ENCODE assay signal across 8 cellular contexts in genomic region chr12:50220357-50221061, GRCh38. TPM values are rescaled to one million over a fixed set of nuclear protein-coding genes. Genes with fewer than 3 reads are reported as not detected.
DNase-seq lines count a peak whose midpoint lies in the region; ATAC-seq, FAIRE-seq and TF ChIP-seq lines count a peak whose summit lies in the region.

No MANE protein-coding gene starts in this region.

- H3K4me1 ChIP-seq in SJCRH30 (peaks cover 13% of the 10 kb centered on the region), endodermal cell (ENCODE audit: control insufficient read depth, insufficient read depth, low read length) (peaks cover 9% of the 10 kb centered on the region), neuronal stem cell (ENCODE audit: control insufficient read depth in 2 of 2, insufficient read depth in 1 of 2, low read depth in 1 of 2, low read length in 2 of 2) (peaks cover 0 to 2% of the 10 kb centered on the region in 2 donors), small intestine (ENCODE audit: control insufficient read depth in 2 of 2, insufficient read depth in 1 of 2, low read depth in 1 of 2, low read length in 1 of 2) (no peaks in the 10 kb centered on the region)

- H3K79me1 ChIP-seq in neuronal stem cell (ENCODE audit: low read depth, low read length), result no peaks in the 10 kb centered on the region

- DNase-seq in SJCRH30, result peak; percentile 39 to 62
- no peak for DNase-seq in endodermal cell
- DNase-seq in neuronal stem cell (ENCODE audit: low spot score), result no peak
- DNase-seq in small intestine, result no peak
- DNase-seq in HT-29 (ENCODE audit: low spot score), result no peak
- DNase-seq in LoVo (ENCODE audit: low spot score), result no peak

- FAIRE-seq in small intestine (lab: Jason Lieb, UNC), result no peak

- H3K4ac ChIP-seq in neuronal stem cell (ENCODE audit: low read length), result no peak overlapping the region

- no peak overlapping the region for H4K8ac ChIP-seq in neuronal stem cell (ENCODE audit: low read depth, low read length)

- no peak overlapping the region for H2BK120ac ChIP-seq in neuronal stem cell (ENCODE audit: low read depth, low read length)

- no peak overlapping the region for H4K91ac ChIP-seq in neuronal stem cell (ENCODE audit: low read depth, low read length, poor library complexity)

- H3K4me3 ChIP-seq in SJCRH30 (peak overlapping the region; percentile 59), endodermal cell (ENCODE audit: low read length) (peak overlapping the region; percentile 80), neuronal stem cell (ENCODE audit: low read length in 2 of 2) (peak overlapping the region; percentile 55 to 64), small intestine (ENCODE audit: low read depth in 1 of 2, low read length in 2 of 2) (no peak overlapping the region)

- peak overlapping the region; percentile 82 for H2AFZ ChIP-seq in neuronal stem cell (ENCODE audit: low read length)

- no peak overlapping the region for H2BK12ac ChIP-seq in neuronal stem cell (ENCODE audit: low read length)

- H3K14ac ChIP-seq in neuronal stem cell (ENCODE audit: low read length), result no peak overlapping the region

- no peak overlapping the region for H2AK5ac ChIP-seq in neuronal stem cell (ENCODE audit: low read depth, low read length)

- H3K27ac ChIP-seq in SJCRH30 (peak overlapping the region; percentile 50), endodermal cell (ENCODE audit: low read depth, low read length) (peak overlapping the region; percentile 69), neuronal stem cell (replicated peaks; ENCODE audit: low read length) (no peak overlapping the region), small intestine (ENCODE audit: low read depth in 1 of 2, low read length in 1 of 2) (peak overlapping the region in 1 of 2 donors; percentile 66)

- TF ChIP-seq CTCF in endodermal cell (conservative IDR thresholded peaks at IDR 0.05), result no peak

- WGBS in endodermal cell (ENCODE audit: insufficient coverage in 1 of 2, insufficient read length in 1 of 2), 2 experiments, result 2 to 20% methylated on average over 1 to 3 of the region's 4 CpGs
- no CpG with 5 or more reads among the region's 4 CpGs for whole genome bisulfite sequencing in neuronal stem cell (ENCODE audit: extremely low coverage in 2 of 2, insufficient read length in 2 of 2, insufficient replicate concordance in 1 of 2), 2 donors
- 27 to 58% (median 38%) methylated on average over 4 of the region's 4 CpGs for WGBS in small intestine, 3 donors

- H3K23ac ChIP-seq in neuronal stem cell (ENCODE audit: low read depth, low read length, poor library complexity), result no peak overlapping the region

- H3K9me3 Mint-ChIP-seq in endodermal cell, result no peaks in the 10 kb centered on the region

- H3K9me3 ChIP-seq in SJCRH30 (replicated peaks) (no peaks in the 10 kb centered on the region), endodermal cell (ENCODE audit: control insufficient read depth, low read length) (no peaks in the 10 kb centered on the region), neuronal stem cell (replicated peaks in 1 of 2; ENCODE audit: control insufficient read depth in 2 of 2, insufficient read depth in 1 of 2, low read depth in 1 of 2, low read length in 2 of 2) (no peaks in the 10 kb centered on the region), small intestine (ENCODE audit: control insufficient read depth, low read depth) (no peaks in the 10 kb centered on the region)

- H3K27me3 Mint-ChIP-seq in endodermal cell (ENCODE audit: insufficient read depth), result no peaks in the 10 kb centered on the region

- H3K9ac ChIP-seq in endodermal cell (ENCODE audit: extremely low read depth, low read length, poor library complexity, severe bottlenecking) (peak overlapping the region; percentile 61), neuronal stem cell (ENCODE audit: low read depth, low read length, poor library complexity) (no peak overlapping the region)

- H3K4me2 ChIP-seq in neuronal stem cell (ENCODE audit: insufficient read depth, low read length, poor library complexity, severe bottlenecking), result peak overlapping the region; percentile 54

- no peak overlapping the region for H2BK15ac ChIP-seq in neuronal stem cell (ENCODE audit: low read length)

- H3K27ac Mint-ChIP-seq in endodermal cell, result peak overlapping the region; percentile 55

- H3K36me3 Mint-ChIP-seq in endodermal cell (ENCODE audit: low read depth), result peaks cover 9% of the 10 kb centered on the region

- H3K27me3 ChIP-seq in SJCRH30, result no peaks in the 10 kb centered on the region
- no peaks in the 10 kb centered on the region for H3K27me3 ChIP-seq in endodermal cell (ENCODE audit: control insufficient read depth, insufficient read depth, low read length, poor library complexity, severe bottlenecking)
- H3K27me3 ChIP-seq in neuronal stem cell (ENCODE audit: control insufficient read depth in 3 of 3, insufficient read depth in 3 of 3, low read depth in 1 of 3, low read length in 3 of 3), result no peaks in the 10 kb centered on the region
- no peaks in the 10 kb centered on the region for H3K27me3 ChIP-seq in small intestine (ENCODE audit: control insufficient read depth in 2 of 2, insufficient read depth in 2 of 2, low read length in 2 of 2)

- peak; percentile 53 for ATAC-seq in GM18498 (IDR thresholded peaks at IDR 0.05; ENCODE audit: unreplicated experiment)
- ATAC-seq in HG02798 (IDR thresholded peaks at IDR 0.05; ENCODE audit: poor library complexity, unreplicated experiment), result peak; percentile 46

- H3K4me1 Mint-ChIP-seq in endodermal cell, result peaks cover 13% of the 10 kb centered on the region

- no peak overlapping the region for H3K18ac ChIP-seq in neuronal stem cell (ENCODE audit: low read length)

- H3K4me3 Mint-ChIP-seq in endodermal cell, result no peak overlapping the region

- H3K36me3 ChIP-seq in SJCRH30 (peaks cover 2% of the 10 kb centered on the region; the same call in 1 of the 2 replicates), endodermal cell (ENCODE audit: control insufficient read depth, insufficient read depth, low read length) (no peaks in the 10 kb centered on the region), neuronal stem cell (replicated peaks in 1 of 2; ENCODE audit: control insufficient read depth in 2 of 2, insufficient read depth in 2 of 2, low read length in 2 of 2) (peaks cover 0 to 9% of the 10 kb centered on the region in 2 donors), small intestine (ENCODE audit: control insufficient read depth in 2 of 2, insufficient read depth in 2 of 2, low read length in 2 of 2) (peaks cover 0 to 11% of the 10 kb centered on the region in 2 donors)

- no peak overlapping the region for H2BK5ac ChIP-seq in neuronal stem cell (ENCODE audit: low read length)

RNA-seq across cellular contexts. Expression of gene CERS5, which starts 53.3 kb away (rescaled TPM):
- 43.4 and 58.7 TPM in 2 replicates for total RNA-seq in SJCRH30 (2014; rRNA removed; shearing (Covaris generic))
- total RNA-seq in endodermal cell, result 10 to 100 TPM; 59.7 to 65.5 TPM
- 46.4 TPM for polyA plus RNA-seq in endodermal cell (2013, experiment 1 of 2)
- 46.9 TPM for polyA plus RNA-seq in endodermal cell (2013, experiment 2 of 2)
- 40.1 TPM for polyA plus RNA-seq in neuronal stem cell (2013, experiment 1 of 2)
- polyA plus RNA-seq in neuronal stem cell (2013, experiment 2 of 2), result 38.0 TPM
- polyA plus RNA-seq in small intestine, result 10 to 100 TPM; 10.1 to 22.3 (median 15.4) TPM
- 13.9 and 20.5 TPM in 2 replicates for total RNA-seq in HT-29 (2014; rRNA removed; shearing (Covaris generic))

Comparison
In these comparisons a context has a peak if more than half of its experiments do, and no peak if none do; other contexts are left out.
1. DNase-seq: peak in SJCRH30 (2 of 2); none in endodermal cell (single experiment), neuronal stem cell (single experiment), small intestine (single experiment), HT-29 (single experiment) and LoVo (single experiment).
2. H3K4me3 ChIP-seq: peak in SJCRH30 (single experiment), endodermal cell (single experiment) and neuronal stem cell (2 of 2); none in small intestine (0 of 2).